In the genomic region with DNA sequence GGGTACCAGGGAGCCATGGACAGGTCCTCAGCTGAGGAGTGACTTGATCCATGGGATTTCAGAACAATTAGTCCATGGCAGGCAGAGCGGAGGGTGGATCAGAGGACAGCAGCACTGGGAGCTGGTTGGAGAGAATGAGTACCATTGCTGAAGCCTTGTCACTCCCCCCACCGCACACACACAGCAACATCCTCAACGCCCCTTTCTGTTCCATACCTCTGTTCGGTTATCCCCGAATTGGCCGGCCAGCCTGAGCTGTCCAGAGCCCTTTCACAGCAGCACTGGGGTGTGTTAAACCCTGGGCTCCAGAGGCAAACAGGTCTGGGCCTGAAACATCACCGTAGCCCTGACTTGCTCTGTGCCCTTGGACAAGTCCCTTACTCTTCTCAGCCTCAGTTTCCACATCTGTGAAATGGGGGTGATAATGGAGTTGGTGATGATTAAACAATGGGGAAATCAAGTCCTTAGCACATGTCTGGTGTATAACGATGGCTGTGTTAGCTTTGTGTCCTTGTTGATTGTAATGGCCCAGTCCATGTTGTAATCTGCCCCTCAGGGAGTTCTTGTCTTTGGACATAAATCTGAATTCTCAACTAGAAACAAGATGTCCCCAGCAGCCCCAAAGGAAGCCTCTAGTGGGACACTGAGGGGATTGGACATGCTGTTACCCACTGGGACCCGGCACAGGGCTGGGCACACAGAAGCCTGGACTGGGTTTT, we compare ENCODE assay signal across 11 cellular contexts. TPM values are rescaled to one million over a fixed set of nuclear protein-coding genes. Genes with fewer than 3 reads are reported as not detected.
DNase-seq lines count a peak whose midpoint lies in the region; TF ChIP-seq lines count a peak whose summit lies in the region.
"Had no signal": no experiment of that assay in that cellular context is flagged by ENCODE, and none has a peak within 500 bp of the region (broad histone marks: within the 10 kb centered on the region; RNA-seq: fewer than 3 reads in every experiment).

No MANE protein-coding gene starts in this region.

- H3K4me3 ChIP-seq in WERI-Rb-1 (ENCODE audit: low read depth, low read length) = no peak overlapping the region
- H3K4me3 ChIP-seq in thyroid gland (replicated peaks in 1 of 3) = no peak overlapping the region

- WGBS in thyroid gland, 2 donors = 90 to 95% methylated on average over 9 of the region's 9 CpGs

- H3K27me3 ChIP-seq in WERI-Rb-1 (ENCODE audit: insufficient read depth, low read depth, severe bottlenecking) = no peaks in the 10 kb centered on the region
- no peaks in the 10 kb centered on the region for H3K27me3 ChIP-seq in thyroid gland

- intact Hi-C loops in thyroid gland (cut with DNase I) = no loop called here

- H3K27ac ChIP-seq in WERI-Rb-1 (peak overlapping the region; percentile 40), epithelial cell of prostate (peak overlapping the region; percentile 98), thyroid gland (peak overlapping the region; percentile 84 to 95 (median 93))

- TF ChIP-seq CTCF in WERI-Rb-1 (IDR thresholded peaks at IDR 0.05; ENCODE audit: low read depth, low read length) (no peak), nephron (IDR thresholded peaks at IDR 0.05; ENCODE audit: unreplicated experiment in 3 of 3) (no peak), thyroid gland (IDR thresholded peaks at IDR 0.05) (no peak)

- TF ChIP-seq POLR2A in thyroid gland (IDR thresholded peaks at IDR 0.05) = no peak

- H3K27me3 Mint-ChIP-seq in nephron (ENCODE audit: low read depth) = no peaks in the 10 kb centered on the region

- H3K9me3 ChIP-seq in WERI-Rb-1 (ENCODE audit: severe bottlenecking) = no peaks in the 10 kb centered on the region
- H3K9me3 ChIP-seq in thyroid gland = no peaks in the 10 kb centered on the region

- H3K36me3 ChIP-seq in WERI-Rb-1 (no peaks in the 10 kb centered on the region), thyroid gland (no peaks in the 10 kb centered on the region)

- H3K36me3 Mint-ChIP-seq in nephron (ENCODE audit: low read depth) = no peaks in the 10 kb centered on the region

- no peak for DNase-seq in WERI-Rb-1
- DNase-seq in epithelial cell of prostate (ENCODE audit: low read depth, low spot score) = no peak
- DNase-seq in thyroid gland = no peak
- no peak for DNase-seq in NOMO-1 (lab: John Stamatoyannopoulos, UW; ENCODE audit: unreplicated experiment in 2 of 2)
- no peak for DNase-seq in OCI-M1 (lab: John Stamatoyannopoulos, UW)
- DNase-seq in NCI-H2107 (lab: John Stamatoyannopoulos, UW) = no peak
- DNase-seq in SKM-1 (lab: John Stamatoyannopoulos, UW; ENCODE audit: unreplicated experiment) = no peak
- DNase-seq: central memory CD4-positive, alpha-beta T cell; DND-41; NCI-H1930 had no signal

- peak overlapping the region in 2 of 3 experiments; percentile 32 to 37 for H3K4me3 Mint-ChIP-seq in nephron

- no peaks in the 10 kb centered on the region for H3K9me3 Mint-ChIP-seq in nephron

- peak overlapping the region; percentile 83 to 99 (median 93) for H3K27ac Mint-ChIP-seq in nephron

- peaks cover 89% of the 10 kb centered on the region for H3K4me1 Mint-ChIP-seq in nephron

- peaks cover 94 to 100% of the 10 kb centered on the region in 2 donors for H3K4me1 ChIP-seq in thyroid gland

RNA-seq across cellular contexts. Expression of gene GSN, which starts 16.9 kb away (rescaled TPM):
- total RNA-seq in thyroid gland = 1,000 to 10,000 TPM; 1,151 to 1,624 (median 1,443) TPM

Comparison
In these comparisons a context has a peak if more than half of its experiments do, and no peak if none do; other contexts are left out.
1. H3K27ac ChIP-seq: peak in every context shown above with its lines; median percentile 98 in epithelial cell of prostate; 93 in thyroid gland; 40 in WERI-Rb-1.